In genomic region chr9:105299190-105299854, GRCh38 we compare ENCODE assay signal across 1 cellular context.
TF ChIP-seq lines count a peak whose summit lies in the region.

No MANE protein-coding gene starts in this region.

TF ChIP-seq in GM12878, 131 proteins besides CTCF, POLR2A, EP300 and RAD21 (continued from another document):
- TF ChIP-seq ZBTB33 (IDR thresholded peaks at IDR 0.05) (no peak), CREM (IDR thresholded peaks at IDR 0.05; ENCODE audit: low read depth) (0 out of 2 replicates have a peak, but pooled peaks have one; percentile 19)
